In the genomic region with DNA sequence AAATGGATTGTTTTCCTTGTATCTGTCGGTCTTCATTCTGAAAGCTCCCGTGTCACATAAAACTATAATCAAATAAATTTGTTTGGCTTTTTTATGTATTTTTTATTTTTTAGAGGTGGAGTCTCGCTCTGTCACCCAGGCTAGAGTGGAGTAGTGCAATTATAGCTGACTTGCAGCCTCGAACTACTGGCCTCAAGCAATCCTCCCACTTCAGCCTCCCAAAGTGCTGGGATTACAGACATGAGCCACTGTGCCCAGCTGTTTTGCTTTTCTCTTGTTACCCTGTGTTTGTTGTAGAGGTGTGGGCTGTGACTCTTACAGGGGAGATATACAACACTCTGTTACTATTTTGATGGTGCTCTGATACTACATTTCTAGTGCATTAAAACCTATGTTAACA, we compare ENCODE assay signal across 16 cellular contexts. TPM values are rescaled to one million over a fixed set of nuclear protein-coding genes. Genes with fewer than 3 reads are reported as not detected.
DNase-seq lines count a peak whose midpoint lies in the region; ATAC-seq and TF ChIP-seq lines count a peak whose summit lies in the region.
"Had no signal": no experiment of that assay in that cellular context is flagged by ENCODE, and none has a peak within 500 bp of the region (broad histone marks: within the 10 kb centered on the region; RNA-seq: fewer than 3 reads in every experiment).

No MANE protein-coding gene starts in this region.

- ATAC-seq in CD8-positive, alpha-beta T cell: no peak
- ATAC-seq in Panc1 (no peak), SK-N-SH treated with all-trans-retinoic acid at 6 μM for 48 hours (no peak)

- H3K27me3 ChIP-seq in CD8-positive, alpha-beta T cell (ENCODE audit: insufficient read depth, low read length): no peaks in the 10 kb centered on the region
- no peaks in the 10 kb centered on the region for H3K27me3 ChIP-seq in Panc1 (ENCODE audit: control insufficient read depth, insufficient read depth, low read length)
- no peaks in the 10 kb centered on the region for H3K27me3 ChIP-seq in duodenal mucosa (ENCODE audit: control insufficient read depth in 1 of 2, insufficient read depth in 2 of 2, low read length in 2 of 2)

- BruUV-seq in Panc1 (replicated peaks; lab: Mats Ljungman, UMichigan): no TSS peak

- no peak overlapping the region for H3K27ac ChIP-seq in CD8-positive, alpha-beta T cell (ENCODE audit: low read depth, low read length)
- H3K27ac ChIP-seq in Panc1 (ENCODE audit: low read length): peak overlapping the region; percentile 31; the same call in 1 of the 2 replicates
- H3K27ac ChIP-seq in duodenal mucosa (ENCODE audit: low read depth, low read length): no peak overlapping the region
- H3K27ac ChIP-seq: RWPE1 had no signal

- H3K9me3 Mint-ChIP-seq in CD8-positive, alpha-beta T cell: no peaks in the 10 kb centered on the region
- H3K9me3 Mint-ChIP-seq in neural crest cell: no peaks in the 10 kb centered on the region

- TF ChIP-seq CTCF in CD8-positive, alpha-beta T cell (IDR thresholded peaks at IDR 0.05): no peak
- TF ChIP-seq CTCF in Panc1 (IDR thresholded peaks at IDR 0.05) (no peak), neural crest cell (conservative IDR thresholded peaks at IDR 0.05) (no peak)

- H3K9me3 ChIP-seq in CD8-positive, alpha-beta T cell (ENCODE audit: low read length): no peaks in the 10 kb centered on the region
- H3K9me3 ChIP-seq in Panc1 (ENCODE audit: control insufficient read depth, insufficient read depth, low read depth, low read length) (no peaks in the 10 kb centered on the region), duodenal mucosa (ENCODE audit: control insufficient read depth in 1 of 2, low read length in 2 of 2) (no peaks in the 10 kb centered on the region)

- no peaks in the 10 kb centered on the region for H3K27me3 Mint-ChIP-seq in CD8-positive, alpha-beta T cell (ENCODE audit: low read depth)
- no peaks in the 10 kb centered on the region for H3K27me3 Mint-ChIP-seq in neural crest cell (ENCODE audit: low read depth)

- CTCF ChIA-PET in CD8-positive, alpha-beta T cell (lab: Charles Lee): interaction anchor here (1.0 to 4.1 kb wide), 3 partner anchors 23 to 86 kb away, joined by 4 to 38 read pairs (median 15); partner anchors contain the start of gene HNRNPLL
- CTCF ChIA-PET in Panc1 (lab: Charles Lee): no interaction called here

- peaks cover 64% of the 10 kb centered on the region for H3K4me1 Mint-ChIP-seq in CD8-positive, alpha-beta T cell (ENCODE audit: low read depth)
- peaks cover 19% of the 10 kb centered on the region for H3K4me1 Mint-ChIP-seq in neural crest cell

- in situ Hi-C loops in Panc1 (cut with HindIII; ENCODE audit: low pct_unique_long_range_greater_than_20kb, low sequenced_read_pairs): no loop called here

- POLR2A ChIA-PET in CD8-positive, alpha-beta T cell (lab: Charles Lee): interaction anchor here (0.6 to 5.0 kb wide), 6 partner anchors 9 to 104 kb away, joined by 3 to 34 read pairs (median 12); partner anchors contain the start of genes HNRNPLL and SRSF7
- POLR2A ChIA-PET in Panc1 (lab: Charles Lee): interaction anchor here (0.6 kb wide), 1 partner anchor 35 kb away, joined by 3 read pairs; no protein-coding TSS in a partner anchor

- H3K4me3 ChIP-seq in CD8-positive, alpha-beta T cell (ENCODE audit: low read depth, low read length): no peak overlapping the region
- H3K4me3 ChIP-seq in Panc1 (ENCODE audit: low read depth in 2 of 2, low read length in 2 of 2): no peak overlapping the region
- peak overlapping the region; percentile 92 to 97 for H3K4me3 ChIP-seq in duodenal mucosa (ENCODE audit: low read depth in 1 of 2, low read length in 2 of 2)

- H3K9ac ChIP-seq in duodenal mucosa (ENCODE audit: low read depth in 1 of 2, low read length in 2 of 2): peak overlapping the region in 1 of 2 donors; percentile 23

- H3K4me1 ChIP-seq in CD8-positive, alpha-beta T cell (ENCODE audit: insufficient read depth, low read length): peaks cover 16% of the 10 kb centered on the region
- H3K4me1 ChIP-seq in Panc1 (ENCODE audit: control insufficient read depth, insufficient read depth, low read length): peaks cover 24% of the 10 kb centered on the region; the same call in 1 of the 2 replicates
- H3K4me1 ChIP-seq in duodenal mucosa (ENCODE audit: control insufficient read depth in 1 of 2, insufficient read depth in 2 of 2, low read length in 2 of 2): peaks cover 26 to 32% of the 10 kb centered on the region in 2 donors

- no peaks in the 10 kb centered on the region for H3K36me3 ChIP-seq in CD8-positive, alpha-beta T cell (ENCODE audit: insufficient read depth, low read length)
- no peaks in the 10 kb centered on the region for H3K36me3 ChIP-seq in Panc1 (ENCODE audit: control insufficient read depth, insufficient read depth, low read length)
- no peaks in the 10 kb centered on the region for H3K36me3 ChIP-seq in duodenal mucosa (ENCODE audit: control insufficient read depth in 1 of 2, insufficient read depth in 2 of 2, low read length in 2 of 2)

- intact Hi-C loops in CD8-positive, alpha-beta T cell (cut with DNase I, micrococcal nuclease): loop anchor here (5.0 kb wide), 4 partner anchors 39 to 291 kb away; partner anchors contain the start of gene ATL2 (in 1 of the 2)
- intact Hi-C loops in Panc1 (cut with micrococcal nuclease; ENCODE audit: unreplicated experiment): loop anchor here (5.0 kb wide), 1 partner anchor 66 kb away; the partner anchor contains the start of gene HNRNPLL

- H3K27ac Mint-ChIP-seq in CD8-positive, alpha-beta T cell: peak overlapping the region; percentile 90
- no peak overlapping the region for H3K27ac Mint-ChIP-seq in neural crest cell (ENCODE audit: unreplicated experiment)

- H3K36me3 Mint-ChIP-seq in CD8-positive, alpha-beta T cell: peaks cover 7% of the 10 kb centered on the region
- no peaks in the 10 kb centered on the region for H3K36me3 Mint-ChIP-seq in neural crest cell (ENCODE audit: low read depth)

- peak overlapping the region; percentile 88 for H3K4me3 Mint-ChIP-seq in CD8-positive, alpha-beta T cell
- H3K4me3 Mint-ChIP-seq in neural crest cell: peak overlapping the region; percentile 82

- DNase-seq in CD8-positive, alpha-beta T cell: no peak
- no peak for DNase-seq in Panc1 (ENCODE audit: low read depth, low spot score)
- DNase-seq in neural crest cell (ENCODE audit: low read depth, low spot score): no peak
- DNase-seq in SIG-M5 (lab: John Stamatoyannopoulos, UW): no peak
- DNase-seq in NCI-H2081 (lab: John Stamatoyannopoulos, UW): no peak
- DNase-seq: effector CD4-positive, alpha-beta T cell; foreskin fibroblast; KG1; NCI-H1694; NCI-H524; stimulated activated CD4-positive, alpha-beta T cell treated with anti-CD3 and anti-CD28 coated beads, Interleukin-4, amount 100 ng/mL, for 4 hours; stimulated activated naive CD4-positive, alpha-beta T cell; T1000 had no signal

TF ChIP-seq in SK-N-SH treated with all-trans-retinoic acid at 6 μM for 48 hours, 23 proteins besides CTCF, POLR2A, EP300 and RAD21:
- no peak for TF ChIP-seq OSR1 (CRISPR knock-in tag; IDR thresholded peaks at IDR 0.05)
- TF ChIP-seq CSDC2 (CRISPR knock-in tag; IDR thresholded peaks at IDR 0.05): no peak
- TF ChIP-seq CSRNP3 (CRISPR knock-in tag; IDR thresholded peaks at IDR 0.05): no peak
- no peak for TF ChIP-seq TCF4 (CRISPR knock-in tag; IDR thresholded peaks at IDR 0.05; ENCODE audit: borderline replicate concordance)

RNA-seq across cellular contexts. Expression of gene GALM, which starts 2.2 kb away (rescaled TPM):
- total RNA-seq in CD8-positive, alpha-beta T cell: 1 to 10 TPM; 4.4 to 4.7 TPM
- total RNA-seq in Panc1 (2021; ENCODE audit: unreplicated experiment) (20.5 TPM), neural crest cell (11.3 and 12.5 TPM in 2 replicates)
- polyA plus RNA-seq in Panc1 (2012; ENCODE audit: insufficient read length): 23.3 TPM

Comparison
In these comparisons a context has a peak if more than half of its experiments do, and no peak if none do; other contexts are left out.
1. H3K4me3 ChIP-seq: peak in duodenal mucosa (2 of 2); none in CD8-positive, alpha-beta T cell (single experiment) and Panc1 (0 of 2).